8 cellular contexts compared by ENCODE assay signal in the genomic region with DNA sequence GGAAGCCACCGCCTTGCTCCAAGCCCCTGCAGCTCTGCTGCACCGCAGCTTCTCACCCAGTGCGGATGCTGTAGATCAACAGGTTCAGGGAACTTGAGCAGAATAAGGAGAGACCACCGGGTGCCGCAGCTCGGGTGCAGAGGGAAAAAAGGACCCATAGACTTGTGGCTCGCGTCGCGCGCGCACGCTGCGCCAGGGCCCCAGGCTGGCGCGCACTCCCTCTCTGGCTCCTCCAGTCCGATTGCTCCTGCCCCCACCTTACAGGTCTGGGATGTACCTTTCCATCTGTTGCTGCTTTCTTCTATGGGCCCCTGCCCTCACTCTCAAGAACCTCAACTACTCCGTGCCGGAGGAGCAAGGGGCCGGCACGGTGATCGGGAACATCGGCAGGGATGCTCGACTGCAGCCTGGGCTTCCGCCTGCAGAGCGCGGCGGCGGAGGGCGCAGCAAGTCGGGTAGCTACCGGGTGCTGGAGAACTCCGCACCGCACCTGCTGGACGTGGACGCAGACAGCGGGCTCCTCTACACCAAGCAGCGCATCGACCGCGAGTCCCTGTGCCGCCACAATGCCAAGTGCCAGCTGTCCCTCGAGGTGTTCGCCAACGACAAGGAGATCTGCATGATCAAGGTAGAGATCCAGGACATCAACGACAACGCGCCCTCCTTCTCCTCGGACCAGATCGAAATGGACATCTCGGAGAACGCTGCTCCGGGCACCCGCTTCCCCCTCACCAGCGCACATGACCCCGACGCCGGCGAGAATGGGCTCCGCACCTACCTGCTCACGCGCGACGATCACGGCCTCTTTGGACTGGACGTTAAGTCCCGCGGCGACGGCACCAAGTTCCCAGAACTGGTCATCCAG. TPM values are rescaled to one million over a fixed set of nuclear protein-coding genes. Genes with fewer than 3 reads are reported as not detected.
DNase-seq lines count a peak whose midpoint lies in the region; ATAC-seq and TF ChIP-seq lines count a peak whose summit lies in the region.

No MANE protein-coding gene starts in this region.

- no peak overlapping the region for H3K27ac Mint-ChIP-seq in activated T-cell treated with anti-CD3 and anti-CD28 coated beads, Interleukin-2, amount 50 U/mL, for 24 hours
- H3K27ac Mint-ChIP-seq in dendritic cell treated with granulocyte-macrophage colony-stimulating factor and Interleukin-4, amounts not matched to agents 40 ng/mL and 50 ng/mL, for 4 days = no peak overlapping the region

- peaks cover 2% of the 10 kb centered on the region for H3K9me3 Mint-ChIP-seq in activated T-cell treated with anti-CD3 and anti-CD28 coated beads, Interleukin-2, amount 50 U/mL, for 24 hours
- no peaks in the 10 kb centered on the region for H3K9me3 Mint-ChIP-seq in dendritic cell treated with granulocyte-macrophage colony-stimulating factor and Interleukin-4, amounts not matched to agents 40 ng/mL and 50 ng/mL, for 4 days

- intact Hi-C loops in dendritic cell treated with granulocyte-macrophage colony-stimulating factor and Interleukin-4, amounts not matched to agents 40 ng/mL and 50 ng/mL, for 4 days (cut with micrococcal nuclease) = no loop called here

- peaks cover 72% of the 10 kb centered on the region for H3K27me3 Mint-ChIP-seq in activated T-cell treated with anti-CD3 and anti-CD28 coated beads, Interleukin-2, amount 50 U/mL, for 24 hours
- H3K27me3 Mint-ChIP-seq in dendritic cell treated with granulocyte-macrophage colony-stimulating factor and Interleukin-4, amounts not matched to agents 40 ng/mL and 50 ng/mL, for 4 days = peaks cover 71% of the 10 kb centered on the region

- peak; percentile 35 for DNase-seq in activated T-cell treated with anti-CD3 and anti-CD28 coated beads, Interleukin-2, amount 50 U/mL, for 24 hours
- DNase-seq in activated T-cell treated with anti-CD3 and anti-CD28 coated beads, Interleukin-2, amount 50 U/mL, for 1 hour = no peak
- DNase-seq in lung (ENCODE audit: low spot score) (no peak), tibial nerve (ENCODE audit: low spot score in 2 of 2) (no peak), RKO (ENCODE audit: low spot score) (no peak), NCI-H1694 treated with DMSO at 0.1 percent for 48 hours (lab: John Stamatoyannopoulos, UW) (no peak)

- H3K9me3 ChIP-seq in lung (ENCODE audit: control insufficient read depth in 2 of 2, insufficient read depth in 1 of 2, low read length in 1 of 2) (peaks cover 0 to 20% of the 10 kb centered on the region in 2 donors), tibial nerve (no peaks in the 10 kb centered on the region)

- H3K4me1 Mint-ChIP-seq in activated T-cell treated with anti-CD3 and anti-CD28 coated beads, Interleukin-2, amount 50 U/mL, for 24 hours (ENCODE audit: low read depth) = peaks cover 51% of the 10 kb centered on the region
- peaks cover 36% of the 10 kb centered on the region for H3K4me1 Mint-ChIP-seq in dendritic cell treated with granulocyte-macrophage colony-stimulating factor and Interleukin-4, amounts not matched to agents 40 ng/mL and 50 ng/mL, for 4 days (ENCODE audit: low read depth)

- TF ChIP-seq POLR2A in tibial nerve (IDR thresholded peaks at IDR 0.05) = no peak

- H3K27me3 ChIP-seq in lung (ENCODE audit: control insufficient read depth, insufficient read depth) (peaks cover 5% of the 10 kb centered on the region), tibial nerve (peaks cover 0 to 67% of the 10 kb centered on the region in 2 donors)

- no peak for ATAC-seq in lung (ENCODE audit: insufficient read depth, low FRiP score)
- ATAC-seq in GM19452 (IDR thresholded peaks at IDR 0.05; ENCODE audit: unreplicated experiment) = no peak

- peak overlapping the region; percentile 46 to 78 for H3K27ac ChIP-seq in lung (ENCODE audit: low read depth in 1 of 2, low read length in 1 of 2)
- H3K27ac ChIP-seq in tibial nerve = peak overlapping the region in 3 of 4 donors; percentile 38 to 81 (median 77)

- H3K4me3 ChIP-seq in lung (peak overlapping the region; percentile 69), tibial nerve (peak overlapping the region; percentile 33 to 60 (median 37))

- 5% methylated on average over 69 to 70 of the region's 70 CpGs for WGBS in lung, 2 donors
- WGBS in tibial nerve, 2 donors = 4 to 10% methylated on average over 54 to 66 of the region's 70 CpGs

- peaks cover 0 to 16% of the 10 kb centered on the region in 2 donors for H3K4me1 ChIP-seq in lung (ENCODE audit: control insufficient read depth in 2 of 2, insufficient read depth in 2 of 2, low read length in 2 of 2)
- peaks cover 0 to 54% (median 10%) of the 10 kb centered on the region in 4 donors for H3K4me1 ChIP-seq in tibial nerve

- TF ChIP-seq CTCF in lung (IDR thresholded peaks at IDR 0.05; ENCODE audit: control extremely low read depth, extremely low read depth) = no peak
- no peak for TF ChIP-seq CTCF in tibial nerve (IDR thresholded peaks at IDR 0.05)

- H3K36me3 Mint-ChIP-seq in activated T-cell treated with anti-CD3 and anti-CD28 coated beads, Interleukin-2, amount 50 U/mL, for 24 hours (ENCODE audit: low read depth) = peaks cover 10% of the 10 kb centered on the region
- no peaks in the 10 kb centered on the region for H3K36me3 Mint-ChIP-seq in dendritic cell treated with granulocyte-macrophage colony-stimulating factor and Interleukin-4, amounts not matched to agents 40 ng/mL and 50 ng/mL, for 4 days (ENCODE audit: low read depth)

- TF ChIP-seq EP300 in tibial nerve (IDR thresholded peaks at IDR 0.05) = no peak

- peak overlapping the region; percentile 69 for H3K4me3 Mint-ChIP-seq in activated T-cell treated with anti-CD3 and anti-CD28 coated beads, Interleukin-2, amount 50 U/mL, for 24 hours
- H3K4me3 Mint-ChIP-seq in dendritic cell treated with granulocyte-macrophage colony-stimulating factor and Interleukin-4, amounts not matched to agents 40 ng/mL and 50 ng/mL, for 4 days = peak overlapping the region; percentile 65

- H3K36me3 ChIP-seq in lung (ENCODE audit: control insufficient read depth in 2 of 2, insufficient read depth in 2 of 2, low read length in 2 of 2) = no peaks in the 10 kb centered on the region
- no peaks in the 10 kb centered on the region for H3K36me3 ChIP-seq in tibial nerve

RNA-seq across cellular contexts. Expression of gene PCDH17, which starts 1.0 kb away (rescaled TPM):
- total RNA-seq in lung (10 to 100 TPM; 48.4 to 64.7 TPM), tibial nerve (10 to 100 TPM in 1 of 4 donors, 1 to 10 TPM in 3; 4.6 to 10.8 (median 7.4) TPM)
- 10 to 100 TPM in 1 of 2 donors, 1 to 10 TPM in 1; 3.4 to 12.0 TPM for polyA plus RNA-seq in lung

Comparison
In these comparisons a context has a peak if more than half of its experiments do, and no peak if none do; other contexts are left out.
1. RNA of gene PCDH17, which starts 1.0 kb away (total RNA-seq): 48.4 to 64.7 TPM in lung; 4.6 to 10.8 TPM in tibial nerve; every median in the first group is over 4 times any median in the second.